15 cellular contexts compared by ENCODE assay signal in genomic region chr12:8197685-8198308, GRCh38. TPM values are rescaled to one million over a fixed set of nuclear protein-coding genes. Genes with fewer than 3 reads are reported as not detected.
"Had no signal": no experiment of that assay in that cellular context is flagged by ENCODE, and none has a peak within 500 bp of the region (broad histone marks: within the 10 kb centered on the region; RNA-seq: fewer than 3 reads in every experiment).

No MANE protein-coding gene starts in this region.

RNA-seq across cellular contexts. Expression of gene FAM90A1, which starts 29.6 kb away (rescaled TPM):
- total RNA-seq: ascending aorta, dermis blood vessel endothelial cell, mononuclear cell, progenitor cell of endocrine pancreas, sciatic nerve, SJSA1, suprapubic skin had no signal

RNA-seq across cellular contexts. Expression of gene ZNF705A, which starts 41.0 kb away (rescaled TPM):
- total RNA-seq: activated CD4-positive, alpha-beta memory T cell treated with anti-CD3 and anti-CD28 coated beads for 36 hours; activated naive CD8-positive, alpha-beta T cell treated with anti-CD3 and anti-CD28 coated beads for 36 hours; ascending aorta; glomerular endothelial cell; left colon; natural killer cell; progenitor cell of endocrine pancreas; sciatic nerve; SJSA1; suprapubic skin; T-cell; upper lobe of left lung had no signal
- polyA plus RNA-seq: esophagus had no signal
